In genomic region chr13:27791901-27792392, GRCh38 we compare ENCODE assay signal across 16 cellular contexts. TPM values are rescaled to one million over a fixed set of nuclear protein-coding genes. Genes with fewer than 3 reads are reported as not detected.
DNase-seq lines count a peak whose midpoint lies in the region; ATAC-seq and TF ChIP-seq lines count a peak whose summit lies in the region.
"Had no signal": no experiment of that assay in that cellular context is flagged by ENCODE, and none has a peak within 500 bp of the region (broad histone marks: within the 10 kb centered on the region; RNA-seq: fewer than 3 reads in every experiment).

No MANE protein-coding gene starts in this region.

- H3K9me3 Mint-ChIP-seq in activated T-cell treated with anti-CD3 and anti-CD28 coated beads, Interleukin-2, amount 50 U/mL, for 4 hours = no peaks in the 10 kb centered on the region
- H3K9me3 Mint-ChIP-seq in activated CD4-positive, alpha-beta memory T cell treated with anti-CD3 and anti-CD28 coated beads for 36 hours = no peaks in the 10 kb centered on the region
- H3K9me3 Mint-ChIP-seq in stimulated activated naive B cell treated with anti-CD40 and anti-IgM and Interleukin-4, amounts not matched to agents 10 μg/mL and 1 μg/mL and 100 μg/mL, for 72 hours = peaks cover 4 to 6% of the 10 kb centered on the region in 2 donors

- H3K4me1 Mint-ChIP-seq in activated T-cell treated with anti-CD3 and anti-CD28 coated beads, Interleukin-2, amount 50 U/mL, for 4 hours (ENCODE audit: low read depth) = peaks cover 31% of the 10 kb centered on the region
- H3K4me1 Mint-ChIP-seq in activated CD4-positive, alpha-beta memory T cell treated with anti-CD3 and anti-CD28 coated beads for 36 hours (ENCODE audit: low read depth) = peaks cover 36% of the 10 kb centered on the region
- H3K4me1 Mint-ChIP-seq in stimulated activated naive B cell treated with anti-CD40 and anti-IgM and Interleukin-4, amounts not matched to agents 10 μg/mL and 1 μg/mL and 100 μg/mL, for 72 hours = peaks cover 47 to 56% of the 10 kb centered on the region in 2 donors

- ATAC-seq in activated T-cell treated with anti-CD3 and anti-CD28 coated beads, Interleukin-2, amount 50 U/mL, for 4 hours = no peak
- no peak for ATAC-seq in stimulated activated naive B cell treated with anti-CD40 and anti-IgM and Interleukin-4, amounts not matched to agents 10 μg/mL and 1 μg/mL and 100 μg/mL, for 72 hours (replicated peaks)
- ATAC-seq in GM21528 (IDR thresholded peaks at IDR 0.05; ENCODE audit: low FRiP score, unreplicated experiment) (no peak), mucosa of descending colon (no peak)

- H3K36me3 ChIP-seq in iPS-15b (ENCODE audit: control insufficient read depth, insufficient read depth, low read length) = no peaks in the 10 kb centered on the region
- H3K36me3 ChIP-seq in mucosa of descending colon (ENCODE audit: low read depth) = no peaks in the 10 kb centered on the region
- H3K36me3 ChIP-seq: thyroid gland had no signal

- no peak overlapping the region for H3K27ac Mint-ChIP-seq in activated CD4-positive, alpha-beta memory T cell treated with anti-CD3 and anti-CD28 coated beads for 36 hours
- peak overlapping the region; percentile 4 for H3K27ac Mint-ChIP-seq in stimulated activated naive B cell treated with anti-CD40 and anti-IgM and Interleukin-4, amounts not matched to agents 10 μg/mL and 1 μg/mL and 100 μg/mL, for 72 hours

- intact Hi-C loops in activated CD4-positive, alpha-beta memory T cell treated with anti-CD3 and anti-CD28 coated beads for 36 hours (cut with micrococcal nuclease) = loop anchor here (5.0 kb wide), 2 partner anchors 130 to 185 kb away; no protein-coding TSS in a partner anchor
- intact Hi-C loops in mucosa of descending colon (cut with DNase I, micrococcal nuclease) = no loop called here

- no peak for TF ChIP-seq CTCF in mucosa of descending colon (IDR thresholded peaks at IDR 0.05)

- peak overlapping the region; percentile 81 for H3K4me3 Mint-ChIP-seq in activated T-cell treated with anti-CD3 and anti-CD28 coated beads, Interleukin-2, amount 50 U/mL, for 4 hours
- peak overlapping the region; percentile 66 for H3K4me3 Mint-ChIP-seq in activated CD4-positive, alpha-beta memory T cell treated with anti-CD3 and anti-CD28 coated beads for 36 hours
- peak overlapping the region; percentile 80 to 84 for H3K4me3 Mint-ChIP-seq in stimulated activated naive B cell treated with anti-CD40 and anti-IgM and Interleukin-4, amounts not matched to agents 10 μg/mL and 1 μg/mL and 100 μg/mL, for 72 hours

- H3K27me3 Mint-ChIP-seq in activated T-cell treated with anti-CD3 and anti-CD28 coated beads, Interleukin-2, amount 50 U/mL, for 4 hours (ENCODE audit: low read depth) = peaks cover 86% of the 10 kb centered on the region
- peaks cover 74% of the 10 kb centered on the region for H3K27me3 Mint-ChIP-seq in activated CD4-positive, alpha-beta memory T cell treated with anti-CD3 and anti-CD28 coated beads for 36 hours
- peaks cover 82 to 92% of the 10 kb centered on the region in 2 donors for H3K27me3 Mint-ChIP-seq in stimulated activated naive B cell treated with anti-CD40 and anti-IgM and Interleukin-4, amounts not matched to agents 10 μg/mL and 1 μg/mL and 100 μg/mL, for 72 hours

- peaks cover 97% of the 10 kb centered on the region for H3K27me3 ChIP-seq in iPS-15b (ENCODE audit: control insufficient read depth, insufficient read depth, low read length)

- no peaks in the 10 kb centered on the region for H3K36me3 Mint-ChIP-seq in activated T-cell treated with anti-CD3 and anti-CD28 coated beads, Interleukin-2, amount 50 U/mL, for 4 hours (ENCODE audit: insufficient read depth)
- peaks cover 4% of the 10 kb centered on the region for H3K36me3 Mint-ChIP-seq in activated CD4-positive, alpha-beta memory T cell treated with anti-CD3 and anti-CD28 coated beads for 36 hours
- H3K36me3 Mint-ChIP-seq in stimulated activated naive B cell treated with anti-CD40 and anti-IgM and Interleukin-4, amounts not matched to agents 10 μg/mL and 1 μg/mL and 100 μg/mL, for 72 hours = peaks cover 4% of the 10 kb centered on the region in 2 donors

- CTCF ChIA-PET in activated CD4-positive, alpha-beta memory T cell treated with anti-CD3 and anti-CD28 coated beads for 36 hours (lab: Charles Lee) = interaction anchor here (2.6 kb wide), 1 partner anchor 35 kb away, joined by 10 read pairs; no protein-coding TSS in a partner anchor

- POLR2A ChIA-PET in activated CD4-positive, alpha-beta memory T cell treated with anti-CD3 and anti-CD28 coated beads for 36 hours (lab: Charles Lee) = no interaction called here

- H3K9me3 ChIP-seq in iPS-15b (ENCODE audit: control insufficient read depth, insufficient read depth, low read length) (no peaks in the 10 kb centered on the region), mucosa of descending colon (no peaks in the 10 kb centered on the region)
- H3K9me3 ChIP-seq: thyroid gland had no signal

- peaks cover 10% of the 10 kb centered on the region for H3K4me1 ChIP-seq in iPS-15b (ENCODE audit: control insufficient read depth, insufficient read depth, low read length)
- H3K4me1 ChIP-seq in mucosa of descending colon (ENCODE audit: low read depth) = peaks cover 19% of the 10 kb centered on the region

- no peak for DNase-seq in activated T-cell treated with anti-CD3 and anti-CD28 coated beads, Interleukin-2, amount 50 U/mL, for 4 hours
- no peak for DNase-seq in activated T-cell treated with anti-CD3 and anti-CD28 coated beads, Interleukin-2, amount 50 U/mL, for 1 hour
- DNase-seq in activated CD4-positive, alpha-beta memory T cell treated with anti-CD3 and anti-CD28 coated beads for 36 hours = no peak
- DNase-seq in stimulated activated naive B cell treated with anti-CD40 and anti-IgM and Interleukin-4, amounts not matched to agents 10 μg/mL and 1 μg/mL and 100 μg/mL, for 72 hours = no peak
- DNase-seq in mucosa of descending colon (no peak), foreskin melanocyte (no peak)
- DNase-seq: DMS 273 treated with DMSO at 0.1 percent for 48 hours, NCI-H2029, NCI-H774 had no signal

- H3K4me3 ChIP-seq in iPS-15b (ENCODE audit: low read depth, low read length) (peak overlapping the region; percentile 31), mucosa of descending colon (no peak overlapping the region)

- H3K9ac ChIP-seq in iPS-15b (ENCODE audit: low read depth, low read length) = no peak overlapping the region

RNA-seq across cellular contexts. Expression of gene GSX1, which starts 0.3 kb away (rescaled TPM):
- not detected for total RNA-seq in activated T-cell treated with anti-CD3 and anti-CD28 coated beads, Interleukin-2, amount 50 U/mL, for 4 hours
- not detected for total RNA-seq in activated CD4-positive, alpha-beta memory T cell treated with anti-CD3 and anti-CD28 coated beads for 36 hours
- total RNA-seq in mucosa of descending colon = not detected
- total RNA-seq: activated CD8-positive, alpha-beta memory T cell treated with anti-CD3 and anti-CD28 coated beads for 36 hours; esophagus mucosa; RPMI7951; T-helper 2 cell treated with Interferon-gamma antibody and Interleukin-4, amounts not matched to agents 100 ng/mL and 5 ng/mL, for 36 hours; thyroid gland had no signal
